21 cellular contexts compared by ENCODE assay signal in genomic region chr7:43653466-43653865, GRCh38.
A peak's percentile ranks its signal among the peaks of the same experiment; 100 is the strongest.
DNase-seq lines count a peak whose midpoint lies in the region; ATAC-seq and TF ChIP-seq lines count a peak whose summit lies in the region.
"Had no signal": no experiment of that assay in that cellular context is flagged by ENCODE, and none has a peak within 500 bp of the region (broad histone marks: within the 10 kb centered on the region; RNA-seq: fewer than 3 reads in every experiment).

No MANE protein-coding gene starts in this region.

- H2BK5ac ChIP-seq in neuronal stem cell (ENCODE audit: low read length) = no peak overlapping the region

- H3K4me1 ChIP-seq in CD8-positive, alpha-beta memory T cell (ENCODE audit: insufficient read depth, low read length) = peaks cover 62% of the 10 kb centered on the region
- H3K4me1 ChIP-seq in colonic mucosa (no peaks in the 10 kb centered on the region), neuronal stem cell (ENCODE audit: control insufficient read depth in 2 of 2, insufficient read depth in 1 of 2, low read depth in 1 of 2, low read length in 2 of 2) (peaks cover 4 to 13% of the 10 kb centered on the region in 2 donors)

- POLR2A ChIA-PET in CD8-positive, alpha-beta memory T cell (lab: Charles Lee) = interaction anchor here (1.1 kb wide), 1 partner anchor 71 kb away, joined by 4 read pairs; the partner anchor contains the start of gene STK17A
- POLR2A ChIA-PET in T-cell (lab: Charles Lee) = interaction anchor here (0.6 kb wide), 3 partner anchors 23 to 71 kb away, joined by 3 to 4 read pairs (median 3); partner anchors contain the start of gene STK17A (in 1 of the 2)

- no peak overlapping the region for H3K14ac ChIP-seq in neuronal stem cell (ENCODE audit: low read length)

- no peak overlapping the region for H3K4ac ChIP-seq in neuronal stem cell (ENCODE audit: low read length)

- H3K4me1 Mint-ChIP-seq in T-helper 1 cell treated with Interleukin-12 subunit alpha and Interleukin-12 subunit beta and Interleukin-4 antibody, amounts not matched to agents 30 μg/mL and 1 μg/mL, for 36 hours (ENCODE audit: low read depth) = peaks cover 58% of the 10 kb centered on the region
- peaks cover 70 to 90% (median 90%) of the 10 kb centered on the region in 3 donors for H3K4me1 Mint-ChIP-seq in CD8-positive, alpha-beta memory T cell
- H3K4me1 Mint-ChIP-seq in T-cell = peaks cover 73 to 95% (median 82%) of the 10 kb centered on the region in 3 donors

- H3K27ac ChIP-seq in CD8-positive, alpha-beta memory T cell (ENCODE audit: low read depth, low read length) = no peak overlapping the region
- peak overlapping the region; percentile 15 for H3K27ac ChIP-seq in colonic mucosa
- no peak overlapping the region for H3K27ac ChIP-seq in neuronal stem cell (replicated peaks; ENCODE audit: low read length)
- H3K27ac ChIP-seq: 22Rv1, BLaER1, epithelial cell of prostate, SJSA1 had no signal

- no peaks in the 10 kb centered on the region for H3K27me3 Mint-ChIP-seq in T-helper 1 cell treated with Interleukin-12 subunit alpha and Interleukin-12 subunit beta and Interleukin-4 antibody, amounts not matched to agents 30 μg/mL and 1 μg/mL, for 36 hours (ENCODE audit: low read depth)
- no peaks in the 10 kb centered on the region for H3K27me3 Mint-ChIP-seq in CD8-positive, alpha-beta memory T cell
- no peaks in the 10 kb centered on the region for H3K27me3 Mint-ChIP-seq in T-cell

- H2AFZ ChIP-seq in neuronal stem cell (ENCODE audit: low read length) = no peak overlapping the region

- H3K4me3 ChIP-seq in CD8-positive, alpha-beta memory T cell (ENCODE audit: low read length) = no peak overlapping the region
- H3K4me3 ChIP-seq in colonic mucosa (no peak overlapping the region), neuronal stem cell (ENCODE audit: low read length in 2 of 2) (no peak overlapping the region)
- H3K4me3 ChIP-seq: BLaER1, SJSA1 had no signal

- peaks cover 5% of the 10 kb centered on the region for H3K9me3 Mint-ChIP-seq in T-helper 1 cell treated with Interleukin-12 subunit alpha and Interleukin-12 subunit beta and Interleukin-4 antibody, amounts not matched to agents 30 μg/mL and 1 μg/mL, for 36 hours
- no peaks in the 10 kb centered on the region for H3K9me3 Mint-ChIP-seq in CD8-positive, alpha-beta memory T cell
- H3K9me3 Mint-ChIP-seq in T-cell = peaks cover 0 to 5% (median 0%) of the 10 kb centered on the region in 3 donors
- H3K9me3 Mint-ChIP-seq: neural crest cell had no signal

- ATAC-seq in T-cell (replicated peaks in 1 of 4) (no peak), HG03460 (IDR thresholded peaks at IDR 0.05; ENCODE audit: unreplicated experiment) (no peak), HG02973 (IDR thresholded peaks at IDR 0.05; ENCODE audit: unreplicated experiment) (no peak)
- ATAC-seq: PC-3 had no signal

- no CpG with 5 or more reads among the region's 4 CpGs for WGBS in neuronal stem cell (ENCODE audit: extremely low coverage in 2 of 2, insufficient read length in 2 of 2, insufficient replicate concordance in 1 of 2), 2 donors

- H3K4me2 ChIP-seq in neuronal stem cell (ENCODE audit: insufficient read depth, low read length, poor library complexity, severe bottlenecking) = no peak overlapping the region
- H3K4me2 ChIP-seq: BLaER1 had no signal

- no peak overlapping the region for H4K8ac ChIP-seq in neuronal stem cell (ENCODE audit: low read depth, low read length)

- no peaks in the 10 kb centered on the region for H3K9me3 ChIP-seq in CD8-positive, alpha-beta memory T cell (ENCODE audit: low read length)
- H3K9me3 ChIP-seq in colonic mucosa (no peaks in the 10 kb centered on the region), neuronal stem cell (replicated peaks in 1 of 2; ENCODE audit: control insufficient read depth in 2 of 2, insufficient read depth in 1 of 2, low read depth in 1 of 2, low read length in 2 of 2) (peaks cover 0 to 13% of the 10 kb centered on the region in 2 donors)
- H3K9me3 ChIP-seq: SJSA1 had no signal

- DNase-seq in T-helper 1 cell (no peak), T-cell (no peak), colonic mucosa (no peak), neuronal stem cell (ENCODE audit: low spot score) (no peak)
- DNase-seq in CD8-positive, alpha-beta memory T cell = no peak
- DNase-seq: activated effector memory CD4-positive, alpha-beta T cell treated with anti-CD3 and anti-CD28 coated beads, Interleukin-2, amount 50 U/mL, for 16 hours; dermis blood vessel endothelial cell; foreskin melanocyte; kidney glomerular epithelial cell; NCI-H1436; NCI-H69; PC-3; stimulated activated CD4-positive, alpha-beta T cell treated with anti-CD3 and anti-CD28 coated beads, Interleukin-12 subunit alpha, Interleukin-12 subunit beta, amount 100 ng/mL, for 4 hours had no signal

- no peaks in the 10 kb centered on the region for H3K36me3 ChIP-seq in CD8-positive, alpha-beta memory T cell (ENCODE audit: insufficient read depth, low read length)
- H3K36me3 ChIP-seq in colonic mucosa (no peaks in the 10 kb centered on the region), neuronal stem cell (replicated peaks in 1 of 2; ENCODE audit: control insufficient read depth in 2 of 2, insufficient read depth in 2 of 2, low read length in 2 of 2) (peaks cover 1 to 58% of the 10 kb centered on the region in 2 donors)

- CTCF ChIA-PET in CD8-positive, alpha-beta memory T cell (lab: Charles Lee) = interaction anchor here (1.3 to 1.6 kb wide), 2 partner anchors 47 to 71 kb away, joined by 5 to 6 read pairs; partner anchors contain the start of gene STK17A
- CTCF ChIA-PET in T-cell (lab: Charles Lee) = interaction anchor here in 1 of 2 donors (0.7 to 1.3 kb wide), 2 partner anchors 46 to 71 kb away, joined by 3 to 5 read pairs; partner anchors contain the start of gene STK17A

- H3K23ac ChIP-seq in neuronal stem cell (ENCODE audit: low read depth, low read length, poor library complexity) = no peak overlapping the region

- no peaks in the 10 kb centered on the region for H3K27me3 ChIP-seq in CD8-positive, alpha-beta memory T cell (ENCODE audit: insufficient read depth, low read length, poor library complexity, severe bottlenecking)
- H3K27me3 ChIP-seq in colonic mucosa = no peaks in the 10 kb centered on the region
- no peaks in the 10 kb centered on the region for H3K27me3 ChIP-seq in neuronal stem cell (ENCODE audit: control insufficient read depth in 3 of 3, insufficient read depth in 3 of 3, low read depth in 1 of 3, low read length in 3 of 3)
- H3K27me3 ChIP-seq: BLaER1, SJSA1 had no signal

- H3K18ac ChIP-seq in neuronal stem cell (ENCODE audit: low read length) = no peak overlapping the region

- no peak overlapping the region for H2BK15ac ChIP-seq in neuronal stem cell (ENCODE audit: low read length)

- H4K91ac ChIP-seq in neuronal stem cell (ENCODE audit: low read depth, low read length, poor library complexity) = no peak overlapping the region

- H3K79me1 ChIP-seq in neuronal stem cell (ENCODE audit: low read depth, low read length) = peaks cover 2% of the 10 kb centered on the region

- H2AK5ac ChIP-seq in neuronal stem cell (ENCODE audit: low read depth, low read length) = no peak overlapping the region

- peak overlapping the region; percentile 18 for H3K27ac Mint-ChIP-seq in T-helper 1 cell treated with Interleukin-12 subunit alpha and Interleukin-12 subunit beta and Interleukin-4 antibody, amounts not matched to agents 30 μg/mL and 1 μg/mL, for 36 hours
- H3K27ac Mint-ChIP-seq in CD8-positive, alpha-beta memory T cell = peak overlapping the region; percentile 50 to 99 (median 74)
- peak overlapping the region; percentile 75 to 86 for H3K27ac Mint-ChIP-seq in T-cell

- TF ChIP-seq CTCF in colonic mucosa (IDR thresholded peaks at IDR 0.05) = no peak

- no peak overlapping the region for H2BK120ac ChIP-seq in neuronal stem cell (ENCODE audit: low read depth, low read length)

- peaks cover 22% of the 10 kb centered on the region for H3K36me3 Mint-ChIP-seq in T-helper 1 cell treated with Interleukin-12 subunit alpha and Interleukin-12 subunit beta and Interleukin-4 antibody, amounts not matched to agents 30 μg/mL and 1 μg/mL, for 36 hours (ENCODE audit: low read depth)
- H3K36me3 Mint-ChIP-seq in CD8-positive, alpha-beta memory T cell = peaks cover 13 to 20% (median 16%) of the 10 kb centered on the region in 3 donors
- peaks cover 27% of the 10 kb centered on the region for H3K36me3 Mint-ChIP-seq in T-cell

- intact Hi-C loops in colonic mucosa (cut with DNase I) = no loop called here

- no peak overlapping the region for H3K4me3 Mint-ChIP-seq in T-helper 1 cell treated with Interleukin-12 subunit alpha and Interleukin-12 subunit beta and Interleukin-4 antibody, amounts not matched to agents 30 μg/mL and 1 μg/mL, for 36 hours
- H3K4me3 Mint-ChIP-seq in CD8-positive, alpha-beta memory T cell = peak overlapping the region in 5 of 7 donors; percentile 5 to 89 (median 28)
- H3K4me3 Mint-ChIP-seq in T-cell = peak overlapping the region in 2 of 3 donors; percentile 9 to 52
- H3K4me3 Mint-ChIP-seq: neural crest cell had no signal

- H2BK12ac ChIP-seq in neuronal stem cell (ENCODE audit: low read length) = no peak overlapping the region

- no peak overlapping the region for H3K9ac ChIP-seq in colonic mucosa (ENCODE audit: low read depth in 2 of 2, low read length in 2 of 2)
- no peak overlapping the region for H3K9ac ChIP-seq in neuronal stem cell (ENCODE audit: low read depth, low read length, poor library complexity)
- H3K9ac ChIP-seq: BLaER1 had no signal

Comparison
In these comparisons a context has a peak if more than half of its experiments do, and no peak if none do; other contexts are left out.
1. H3K27ac Mint-ChIP-seq: peak in every context shown above with its lines; median percentile 80 in T-cell; 74 in CD8-positive, alpha-beta memory T cell; 18 in T-helper 1 cell treated with Interleukin-12 subunit alpha and Interleukin-12 subunit beta and Interleukin-4 antibody, amounts not matched to agents 30 μg/mL and 1 μg/mL, for 36 hours.